ENCODE assay signal across 5 cellular contexts in genomic region chr10:109156396-109156795, GRCh38.
"Had no signal": no experiment of that assay in that cellular context is flagged by ENCODE, and none has a peak within 500 bp of the region (broad histone marks: within the 10 kb centered on the region; RNA-seq: fewer than 3 reads in every experiment).

No MANE protein-coding gene starts in this region.

- DNase-seq: H9, HCEC 1CT, IMR-90 had no signal

- H3K9me3 Mint-ChIP-seq: GM23338, H9 had no signal

- H3K4me2 ChIP-seq: GM23338 had no signal

- H3K4me3 ChIP-seq: GM23338, K562 had no signal

- H3K4me1 Mint-ChIP-seq: GM23338, H9 had no signal

- H3K4me3 Mint-ChIP-seq: GM23338, H9 had no signal

- H3K27ac Mint-ChIP-seq: GM23338, H9 had no signal

- H2AFZ ChIP-seq: GM23338 had no signal

- ATAC-seq: GM23338, K562 had no signal
